23 cellular contexts compared by ENCODE assay signal in the genomic region with DNA sequence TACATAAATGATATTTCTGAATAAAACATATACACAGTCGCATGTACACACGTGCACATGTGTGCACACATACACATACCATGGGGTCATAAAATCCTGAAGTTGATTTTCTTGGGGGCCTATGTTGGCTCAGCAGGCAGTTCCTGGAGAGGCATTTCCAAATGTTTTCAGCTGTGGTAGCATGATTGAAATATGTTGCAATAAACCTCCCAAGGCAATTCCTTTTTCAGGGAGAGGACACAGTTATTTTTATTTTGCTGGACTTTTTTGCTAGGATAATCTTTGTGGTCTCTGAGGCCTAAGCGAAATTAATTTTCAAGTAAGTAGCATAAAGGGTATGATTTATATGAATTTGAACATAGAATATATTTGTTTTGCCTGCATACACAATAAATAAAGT.
"Had no signal": no experiment of that assay in that cellular context is flagged by ENCODE, and none has a peak within 500 bp of the region (broad histone marks: within the 10 kb centered on the region; RNA-seq: fewer than 3 reads in every experiment).

No MANE protein-coding gene starts in this region.

- H3K4me3 ChIP-seq: coronary artery, esophagus squamous epithelium, mucosa of descending colon, neural progenitor cell, right atrium auricular region, stomach, thyroid gland had no signal

- H3K27me3 ChIP-seq: esophagus squamous epithelium, neural progenitor cell, right atrium auricular region, stomach, thyroid gland had no signal

- H3K9me3 Mint-ChIP-seq: effector memory CD8-positive, alpha-beta T cell; mesothelial cell of epicardium; naive B cell; natural killer cell treated with Interleukin-12 subunit alpha and Interleukin-12 subunit beta and Interleukin-15 and Interleukin-18, amount 100 ng/mL, for 72 hours; neural progenitor cell; stimulated activated effector memory CD8-positive, alpha-beta T cell treated with anti-CD3 and anti-CD28 coated beads, Interleukin-12 subunit alpha, Interleukin-12 subunit beta, amount 100 ng/mL, for 72 hours had no signal

- H3K36me3 ChIP-seq: neural progenitor cell, right atrium auricular region, thyroid gland had no signal

- H3K4me1 ChIP-seq: parathyroid adenoma had no signal

- H3K9ac ChIP-seq: neural progenitor cell, parathyroid adenoma had no signal

- H3K27ac ChIP-seq: coronary artery, esophagus squamous epithelium, neural progenitor cell, parathyroid adenoma, right atrium auricular region, stomach, thyroid gland had no signal

- H3K79me2 ChIP-seq: parathyroid adenoma had no signal

- H3K36me3 Mint-ChIP-seq: natural killer cell treated with Interleukin-12 subunit alpha and Interleukin-12 subunit beta and Interleukin-15 and Interleukin-18, amount 100 ng/mL, for 72 hours; neural progenitor cell had no signal

- DNase-seq: effector memory CD8-positive, alpha-beta T cell; erythroblast; esophagus squamous epithelium; mesenchymal stem cell; mucosa of descending colon; naive B cell; stimulated activated CD4-positive, alpha-beta T cell treated with anti-CD3 and anti-CD28 coated beads, Interleukin-2, amount 100 ng/mL, for 24 hours; stimulated activated CD4-positive, alpha-beta T cell treated with anti-CD3 and anti-CD28 coated beads, Interleukin-4, amount 100 ng/mL, for 24 hours; stimulated activated naive CD4-positive, alpha-beta T cell treated with Interleukin-2 at 50 U/mL for 16 hours; stomach; thyroid gland; trophoblast cell had no signal

- H2AFZ ChIP-seq: neural progenitor cell, parathyroid adenoma had no signal

- FAIRE-seq: endometrium, frontal cortex, keratinocyte had no signal

- H3K27ac Mint-ChIP-seq: effector memory CD8-positive, alpha-beta T cell; mesothelial cell of epicardium; naive B cell; natural killer cell treated with Interleukin-12 subunit alpha and Interleukin-12 subunit beta and Interleukin-15 and Interleukin-18, amount 100 ng/mL, for 72 hours; neural progenitor cell; progenitor cell of endocrine pancreas; stimulated activated effector memory CD8-positive, alpha-beta T cell treated with anti-CD3 and anti-CD28 coated beads, Interleukin-12 subunit alpha, Interleukin-12 subunit beta, amount 100 ng/mL, for 72 hours had no signal

- H3K4me1 Mint-ChIP-seq: naive B cell; stimulated activated effector memory CD8-positive, alpha-beta T cell treated with anti-CD3 and anti-CD28 coated beads, Interleukin-12 subunit alpha, Interleukin-12 subunit beta, amount 100 ng/mL, for 72 hours had no signal

- H3K4me2 ChIP-seq: neural progenitor cell had no signal

- ATAC-seq: effector memory CD8-positive, alpha-beta T cell; mucosa of descending colon; natural killer cell treated with Interleukin-12 subunit alpha and Interleukin-12 subunit beta and Interleukin-15 and Interleukin-18, amount 100 ng/mL, for 72 hours; stimulated activated effector memory CD8-positive, alpha-beta T cell treated with anti-CD3 and anti-CD28 coated beads, Interleukin-12 subunit alpha, Interleukin-12 subunit beta, amount 100 ng/mL, for 72 hours had no signal

- H3K9me3 ChIP-seq: esophagus squamous epithelium, mucosa of descending colon, right atrium auricular region, stomach, thyroid gland had no signal

- H3K4me3 Mint-ChIP-seq: effector memory CD8-positive, alpha-beta T cell; mesothelial cell of epicardium; naive B cell; natural killer cell treated with Interleukin-12 subunit alpha and Interleukin-12 subunit beta and Interleukin-15 and Interleukin-18, amount 100 ng/mL, for 72 hours; neural progenitor cell; stimulated activated effector memory CD8-positive, alpha-beta T cell treated with anti-CD3 and anti-CD28 coated beads, Interleukin-12 subunit alpha, Interleukin-12 subunit beta, amount 100 ng/mL, for 72 hours had no signal

- H3K27me3 Mint-ChIP-seq: effector memory CD8-positive, alpha-beta T cell; naive B cell; natural killer cell treated with Interleukin-12 subunit alpha and Interleukin-12 subunit beta and Interleukin-15 and Interleukin-18, amount 100 ng/mL, for 72 hours; progenitor cell of endocrine pancreas had no signal
